Comparison of ENCODE assay signal across 8 cellular contexts in genomic region chr6:53651764-53652401, GRCh38. TPM values are rescaled to one million over a fixed set of nuclear protein-coding genes. Genes with fewer than 3 reads are reported as not detected.
DNase-seq lines count a peak whose midpoint lies in the region; ATAC-seq and TF ChIP-seq lines count a peak whose summit lies in the region.

No MANE protein-coding gene starts in this region.

- H3K4me1 ChIP-seq in iPS DF 6.9 (ENCODE audit: control insufficient read depth, insufficient read depth, low read length) (no peaks in the 10 kb centered on the region), SJCRH30 (no peaks in the 10 kb centered on the region)

- H3K27ac ChIP-seq in iPS DF 6.9 (ENCODE audit: low read length) (no peak overlapping the region), SJCRH30 (no peak overlapping the region)

- no peaks in the 10 kb centered on the region for H3K9me3 ChIP-seq in iPS DF 6.9 (ENCODE audit: control insufficient read depth, insufficient read depth, low read length)
- H3K9me3 ChIP-seq in SJCRH30 (replicated peaks), result no peaks in the 10 kb centered on the region

- H3K36me3 ChIP-seq in iPS DF 6.9 (ENCODE audit: control insufficient read depth, insufficient read depth, low read length), result no peaks in the 10 kb centered on the region
- no peaks in the 10 kb centered on the region for H3K36me3 ChIP-seq in SJCRH30

- H3K4me3 ChIP-seq in iPS DF 6.9 (ENCODE audit: low read length), result peak overlapping the region; percentile 54; the same call in 1 of the 2 replicates
- no peak overlapping the region for H3K4me3 ChIP-seq in SJCRH30

- H3K27me3 ChIP-seq in iPS DF 6.9 (ENCODE audit: control insufficient read depth, insufficient read depth, low read length) (peaks cover 6% of the 10 kb centered on the region; the same call in 1 of the 2 replicates), SJCRH30 (no peaks in the 10 kb centered on the region)

- WGBS in iPS DF 6.9 (ENCODE audit: insufficient coverage, insufficient read length), result no CpG with 5 or more reads among the region's 68 CpGs

- ATAC-seq in HG02623 (IDR thresholded peaks at IDR 0.05; ENCODE audit: unreplicated experiment) (peak; percentile 69), sciatic nerve (peak; percentile 92)

- peak; percentile 90 for DNase-seq in NCI-H1105 (lab: John Stamatoyannopoulos, UW)
- peak; percentile 44 to 93 (median 71) for DNase-seq in T-helper 2 cell
- peak; percentile 80 for DNase-seq in astrocyte of the hippocampus (ENCODE audit: low read depth, low spot score)
- peak; percentile 48 for DNase-seq in iPS DF 6.9 (ENCODE audit: low read depth, low spot score)
- DNase-seq in sciatic nerve (ENCODE audit: low spot score), result peak; percentile 79
- DNase-seq in SJCRH30, result no peak

- peak; percentile 33; the same call in 1 of the 3 replicates for TF ChIP-seq CTCF in GM12872 (IDR thresholded peaks at IDR 0.05; ENCODE audit: insufficient read depth, low read depth, low read length)

- intact Hi-C loops in sciatic nerve (cut with DNase I), result loop anchor here (10.0 kb wide), 1 partner anchor 157 kb away; no protein-coding TSS in a partner anchor

RNA-seq across cellular contexts. Expression of gene KLHL31, which starts 13.7 kb away (rescaled TPM):
- 1.2 TPM for total RNA-seq in sciatic nerve
- total RNA-seq in SJCRH30 (2014; rRNA removed; shearing (Covaris generic)), result 1.8 and 1.9 TPM in 2 replicates

Comparison
In these comparisons a context has a peak if more than half of its experiments do, and no peak if none do; other contexts are left out.
1. DNase-seq: peak in NCI-H1105 (single experiment), T-helper 2 cell (5 of 5), astrocyte of the hippocampus (single experiment), iPS DF 6.9 (single experiment) and sciatic nerve (single experiment); none in SJCRH30 (0 of 2).